ENCODE assay signal across 8 cellular contexts in genomic region chr2:9234680-9235387, GRCh38. TPM values are rescaled to one million over a fixed set of nuclear protein-coding genes. Genes with fewer than 3 reads are reported as not detected.
DNase-seq lines count a peak whose midpoint lies in the region; ATAC-seq and TF ChIP-seq lines count a peak whose summit lies in the region.

No MANE protein-coding gene starts in this region.

- no peaks in the 10 kb centered on the region for H3K9me3 ChIP-seq in Caco-2
- no peaks in the 10 kb centered on the region for H3K9me3 ChIP-seq in T-helper 17 cell (ENCODE audit: control insufficient read depth, low read length, poor library complexity, severe bottlenecking)

- H3K36me3 Mint-ChIP-seq in Caco-2 (ENCODE audit: insufficient read depth, unreplicated experiment) (peaks cover 12% of the 10 kb centered on the region), T-helper 17 cell (ENCODE audit: low read depth) (peaks cover 3% of the 10 kb centered on the region)

- H3K27ac Mint-ChIP-seq in Caco-2 (ENCODE audit: unreplicated experiment): peak overlapping the region; percentile 90
- H3K27ac Mint-ChIP-seq in T-helper 17 cell: no peak overlapping the region

- H3K36me3 ChIP-seq in Caco-2 (ENCODE audit: control insufficient read depth, insufficient read depth, low read length): no peaks in the 10 kb centered on the region

- TF ChIP-seq CTCF in Caco-2 (IDR thresholded peaks at IDR 0.05; ENCODE audit: insufficient read depth in 1 of 2, low read depth in 1 of 2, low read length in 1 of 2, severe bottlenecking in 1 of 2, unreplicated experiment in 1 of 2) (no peak), epithelial cell of proximal tubule (conservative IDR thresholded peaks at IDR 0.05; ENCODE audit: low read depth, low read length) (no peak), omental fat pad (IDR thresholded peaks at IDR 0.05) (no peak)

- no peaks in the 10 kb centered on the region for H3K27me3 ChIP-seq in Caco-2 (replicated peaks; ENCODE audit: control insufficient read depth, insufficient read depth, low read length)

- H3K4me1 ChIP-seq in Caco-2: peaks cover 38% of the 10 kb centered on the region

- intact Hi-C loops in Caco-2 (cut with micrococcal nuclease; ENCODE audit: unreplicated experiment): loop anchor here (1.0 kb wide), 1 partner anchor 57 kb away; no protein-coding TSS in a partner anchor

- no peaks in the 10 kb centered on the region for H3K9me3 Mint-ChIP-seq in Caco-2 (ENCODE audit: unreplicated experiment)

- BruUV-seq in Caco-2 (replicated peaks; lab: Mats Ljungman, UMichigan): no TSS peak

- ATAC-seq in omental fat pad (ENCODE audit: low FRiP score) (peak; percentile 92), T-helper 17 cell (no peak)

- H3K27me3 Mint-ChIP-seq in Caco-2 (ENCODE audit: insufficient read depth, unreplicated experiment) (no peaks in the 10 kb centered on the region), T-helper 17 cell (peaks cover 62% of the 10 kb centered on the region)

- peak; percentile 47 to 74 for DNase-seq in Caco-2
- peak; percentile 99 for DNase-seq in RKO (ENCODE audit: low spot score)
- peak; percentile 89 for DNase-seq in epithelial cell of proximal tubule (ENCODE audit: low read depth)
- no peak for DNase-seq in omental fat pad (ENCODE audit: low spot score)
- DNase-seq in T-helper 17 cell: no peak
- DNase-seq in activated T-cell treated with anti-CD3 and anti-CD28 coated beads for 4 hours: no peak
- no peak for DNase-seq in NK-92 treated with Interleukin-12 subunit alpha and Interleukin-12 subunit beta, amount 100 ng/mL, for 24 hours (lab: John Stamatoyannopoulos, UW)
- no peak for DNase-seq in NCI-H1417 treated with DMSO at 0.1 percent for 48 hours (lab: John Stamatoyannopoulos, UW)

- peaks cover 35% of the 10 kb centered on the region for H3K4me1 Mint-ChIP-seq in Caco-2 (ENCODE audit: low read depth, unreplicated experiment)
- H3K4me1 Mint-ChIP-seq in T-helper 17 cell: peaks cover 9% of the 10 kb centered on the region

- H3K4me3 Mint-ChIP-seq in Caco-2 (ENCODE audit: unreplicated experiment) (peak overlapping the region; percentile 38), T-helper 17 cell (no peak overlapping the region)

- CTCF ChIA-PET in Caco-2 (lab: Charles Lee): interaction anchor here (0.5 to 1.1 kb wide), 2 partner anchors 26 to 1404 kb away, joined by 3 read pairs; no protein-coding TSS in a partner anchor

- H3K4me3 ChIP-seq in Caco-2 (ENCODE audit: low read depth, low read length): no peak overlapping the region
- peak overlapping the region; percentile 47 for H3K4me3 ChIP-seq in epithelial cell of proximal tubule (ENCODE audit: low read depth, low read length)

- POLR2A ChIA-PET in Caco-2 (lab: Charles Lee): no interaction called here

RNA-seq across cellular contexts. Expression of gene ASAP2, which starts 28.2 kb away (rescaled TPM):
- total RNA-seq in Caco-2 (2022) (25.6 and 27.8 TPM in 2 replicates), epithelial cell of proximal tubule (27.3 and 33.0 TPM in 2 replicates), omental fat pad (10 to 100 TPM; 16.8 to 57.4 (median 22.8) TPM), T-helper 17 cell (10 to 100 TPM in 1 of 2 donors, under 1 TPM in 1; 0.75 to 14.8 TPM)

Comparison
In these comparisons a context has a peak if more than half of its experiments do, and no peak if none do; other contexts are left out.
1. DNase-seq: peak in Caco-2 (2 of 2), RKO (single experiment) and epithelial cell of proximal tubule (single experiment); none in omental fat pad (single experiment), T-helper 17 cell (0 of 3), activated T-cell treated with anti-CD3 and anti-CD28 coated beads for 4 hours (single experiment), NK-92 treated with Interleukin-12 subunit alpha and Interleukin-12 subunit beta, amount 100 ng/mL, for 24 hours (single experiment) and NCI-H1417 treated with DMSO at 0.1 percent for 48 hours (single experiment).